ENCODE assay signal across 9 cellular contexts in the genomic region with DNA sequence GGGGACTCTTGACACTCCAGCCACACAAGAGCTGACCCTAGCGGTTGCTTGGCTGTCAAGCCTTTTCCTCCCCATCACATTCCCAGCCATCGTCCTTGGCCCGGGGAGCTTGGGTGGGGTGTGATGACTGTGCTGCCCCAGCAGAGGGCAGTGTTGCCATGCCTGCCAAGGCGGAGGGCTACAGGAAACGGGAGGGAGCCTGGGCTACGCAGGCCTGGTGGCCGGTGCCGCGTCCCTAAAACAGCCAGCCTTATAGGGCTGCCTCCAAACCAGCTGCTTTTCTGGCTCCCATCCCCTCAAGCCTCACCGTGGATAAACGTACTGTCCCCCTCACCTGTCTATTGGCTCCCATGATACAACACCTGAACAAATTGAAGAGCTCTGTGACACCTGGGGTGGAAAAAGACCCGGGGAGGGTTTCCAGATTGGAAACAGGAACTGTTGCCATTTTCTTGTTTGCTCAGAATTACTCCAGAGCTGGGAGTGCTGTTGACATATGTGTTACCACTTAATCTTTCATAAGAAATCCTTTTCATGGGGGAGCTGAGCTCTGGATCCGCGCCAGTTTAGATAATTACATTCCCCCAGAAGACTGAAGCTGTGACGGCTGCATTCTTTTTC.
DNase-seq lines count a peak whose midpoint lies in the region; ATAC-seq and TF ChIP-seq lines count a peak whose summit lies in the region.
"Had no signal": no experiment of that assay in that cellular context is flagged by ENCODE, and none has a peak within 500 bp of the region (broad histone marks: within the 10 kb centered on the region; RNA-seq: fewer than 3 reads in every experiment).

No MANE protein-coding gene starts in this region.

- DNase-seq in Caco-2 (peak; percentile 80 to 89), NCI-H2227 (lab: John Stamatoyannopoulos, UW; ENCODE audit: unreplicated experiment) (peak; percentile 88), fibroblast of mammary gland (ENCODE audit: low read depth) (peak; percentile 45), natural killer cell (peak; percentile 25), tibial artery (peak; percentile 36 to 71)
- peak; percentile 58 for DNase-seq in activated CD4-positive, alpha-beta T cell treated with anti-CD3 and anti-CD28 coated beads for 48 hours
- DNase-seq: activated T-cell treated with anti-CD3 and anti-CD28 coated beads, Interleukin-2, amount 50 U/mL, for 4 hours had no signal

- POLR2A ChIA-PET in Caco-2 (lab: Charles Lee), result no interaction called here

- H3K4me3 Mint-ChIP-seq in Caco-2 (ENCODE audit: unreplicated experiment) (peak overlapping the region; percentile 53), natural killer cell (peak overlapping the region; percentile 3)
- H3K4me3 Mint-ChIP-seq: activated T-cell treated with anti-CD3 and anti-CD28 coated beads, Interleukin-2, amount 50 U/mL, for 4 hours had no signal

- H3K36me3 ChIP-seq in Caco-2 (ENCODE audit: control insufficient read depth, insufficient read depth, low read length) (no peaks in the 10 kb centered on the region), tibial artery (no peaks in the 10 kb centered on the region)

- CTCF ChIA-PET in Caco-2 (lab: Charles Lee), result interaction anchor here (0.6 to 2.0 kb wide), 9 partner anchors 45 to 1845 kb away, joined by 3 to 19 read pairs (median 4); no protein-coding TSS in a partner anchor

- no peaks in the 10 kb centered on the region for H3K36me3 Mint-ChIP-seq in Caco-2 (ENCODE audit: insufficient read depth, unreplicated experiment)
- H3K36me3 Mint-ChIP-seq in natural killer cell, result no peaks in the 10 kb centered on the region

- H3K27me3 Mint-ChIP-seq in Caco-2 (ENCODE audit: insufficient read depth, unreplicated experiment) (peaks cover 6% of the 10 kb centered on the region), natural killer cell (ENCODE audit: low read depth in 2 of 2) (no peaks in the 10 kb centered on the region)

- peak; percentile 93 to 96 for TF ChIP-seq CTCF in Caco-2 (IDR thresholded peaks at IDR 0.05; ENCODE audit: insufficient read depth in 1 of 2, low read depth in 1 of 2, low read length in 1 of 2, severe bottlenecking in 1 of 2, unreplicated experiment in 1 of 2)
- peak; percentile 82 for TF ChIP-seq CTCF in fibroblast of mammary gland (conservative IDR thresholded peaks at IDR 0.05; ENCODE audit: control insufficient read depth, insufficient read depth, low read depth, low read length)
- peak; percentile 66 for TF ChIP-seq CTCF in natural killer cell (IDR thresholded peaks at IDR 0.05)
- peak; percentile 64 to 86 for TF ChIP-seq CTCF in tibial artery (IDR thresholded peaks at IDR 0.05)

- peaks cover 21% of the 10 kb centered on the region for H3K4me1 Mint-ChIP-seq in Caco-2 (ENCODE audit: low read depth, unreplicated experiment)
- peaks cover 0 to 19% of the 10 kb centered on the region in 2 donors for H3K4me1 Mint-ChIP-seq in natural killer cell

- no peak overlapping the region for H3K27ac Mint-ChIP-seq in Caco-2 (ENCODE audit: unreplicated experiment)
- no peak overlapping the region for H3K27ac Mint-ChIP-seq in natural killer cell

- H3K27ac ChIP-seq in tibial artery, result no peak overlapping the region

- ATAC-seq in GM19324 (IDR thresholded peaks at IDR 0.05; ENCODE audit: low FRiP score, unreplicated experiment) (peak; percentile 90), HG03342 (IDR thresholded peaks at IDR 0.05; ENCODE audit: unreplicated experiment) (peak; percentile 94), natural killer cell (peak; percentile 81 to 96 (median 89))

- no peaks in the 10 kb centered on the region for H3K27me3 ChIP-seq in Caco-2 (replicated peaks; ENCODE audit: control insufficient read depth, insufficient read depth, low read length)
- H3K27me3 ChIP-seq in tibial artery, result peaks cover 0 to 31% of the 10 kb centered on the region in 2 donors

- H3K4me1 ChIP-seq in Caco-2 (peaks cover 26% of the 10 kb centered on the region), tibial artery (peaks cover 0 to 4% (median 0%) of the 10 kb centered on the region in 4 donors)

- intact Hi-C loops in Caco-2 (cut with micrococcal nuclease; ENCODE audit: unreplicated experiment), result loop anchor here (1.0 kb wide), 3 partner anchors 48 to 157 kb away; no protein-coding TSS in a partner anchor
- intact Hi-C loops in natural killer cell (cut with micrococcal nuclease), result no loop called here
- intact Hi-C loops in tibial artery (cut with DNase I; ENCODE audit: low total_unique reads), result no loop called here

- no peaks in the 10 kb centered on the region for H3K9me3 ChIP-seq in Caco-2
- H3K9me3 ChIP-seq in tibial artery, result no peaks in the 10 kb centered on the region

- H3K9me3 Mint-ChIP-seq in Caco-2 (ENCODE audit: unreplicated experiment), result no peaks in the 10 kb centered on the region
- H3K9me3 Mint-ChIP-seq in natural killer cell, result no peaks in the 10 kb centered on the region
- H3K9me3 Mint-ChIP-seq: activated T-cell treated with anti-CD3 and anti-CD28 coated beads, Interleukin-2, amount 50 U/mL, for 4 hours had no signal

- H3K4me3 ChIP-seq in Caco-2 (ENCODE audit: low read depth, low read length) (no peak overlapping the region), fibroblast of mammary gland (ENCODE audit: control insufficient read depth, low read depth, low read length) (no peak overlapping the region), tibial artery (no peak overlapping the region)

- no TSS peak for BruUV-seq in Caco-2 (replicated peaks; lab: Mats Ljungman, UMichigan)

Comparison
In these comparisons a context has a peak if more than half of its experiments do, and no peak if none do; other contexts are left out.
1. DNase-seq: peak in every context shown above with its lines; median percentile 88 in NCI-H2227; 84 in Caco-2; 58 in activated CD4-positive, alpha-beta T cell treated with anti-CD3 and anti-CD28 coated beads for 48 hours; 54 in tibial artery; 45 in fibroblast of mammary gland; 25 in natural killer cell.